1 cellular context compared by ENCODE assay signal in genomic region chr4:41940834-41941233, GRCh38.
A peak's percentile ranks its signal among the peaks of the same experiment; 100 is the strongest.
TF ChIP-seq lines count a peak whose summit lies in the region.

No MANE protein-coding gene starts in this region.

TF ChIP-seq in IMR-90, 13 proteins besides CTCF, POLR2A, EP300 and RAD21:
- TF ChIP-seq RCOR1 (IDR thresholded peaks at IDR 0.05; ENCODE audit: insufficient replicate concordance, low read length) (no peak), MAFK (IDR thresholded peaks at IDR 0.05; ENCODE audit: low read depth, low read length) (peak; percentile 22; the same call in 1 of the 2 replicates), ELK1 (IDR thresholded peaks at IDR 0.05; ENCODE audit: borderline replicate concordance, low read depth, low read length) (no peak)
